In genomic region chr12:123514582-123515221, GRCh38 we compare ENCODE assay signal across 2 cellular contexts.
TF ChIP-seq lines count a peak whose summit lies in the region.

No MANE protein-coding gene starts in this region.

TF ChIP-seq in K562, 482 proteins besides CTCF, POLR2A, EP300 and RAD21:
- TF ChIP-seq ZNF121 (CRISPR knock-in tag; conservative IDR thresholded peaks at IDR 0.05), result peak; percentile 94

TF ChIP-seq in HepG2, 621 proteins besides CTCF, POLR2A, EP300 and RAD21:
- TF ChIP-seq ZNF121 (CRISPR knock-in tag; IDR thresholded peaks at IDR 0.05), result peak; percentile 75
